ENCODE assay signal across 14 cellular contexts in genomic region chr11:88384004-88384677, GRCh38. TPM values are rescaled to one million over a fixed set of nuclear protein-coding genes. Genes with fewer than 3 reads are reported as not detected.
DNase-seq lines count a peak whose midpoint lies in the region; ATAC-seq, FAIRE-seq and TF ChIP-seq lines count a peak whose summit lies in the region.
"Had no signal": no experiment of that assay in that cellular context is flagged by ENCODE, and none has a peak within 500 bp of the region (broad histone marks: within the 10 kb centered on the region; RNA-seq: fewer than 3 reads in every experiment).

No MANE protein-coding gene starts in this region.

- no peak for TF ChIP-seq CTCF in foreskin keratinocyte (conservative IDR thresholded peaks at IDR 0.05)
- TF ChIP-seq CTCF in body of pancreas (IDR thresholded peaks at IDR 0.05), result no peak

- POLR2A ChIA-PET in HEK293T (lab: Yijun Ruan, JAX), result no interaction called here
- POLR2A ChIA-PET in CD4-positive, alpha-beta memory T cell (lab: Charles Lee; ENCODE audit: partially characterized antibody), result no interaction called here

- CTCF ChIA-PET in HEK293T (lab: Yijun Ruan, JAX), result no interaction called here
- CTCF ChIA-PET in CD4-positive, alpha-beta memory T cell (lab: Charles Lee; ENCODE audit: partially characterized antibody), result no interaction called here

- ATAC-seq in stimulated activated naive CD8-positive, alpha-beta T cell treated with anti-CD3 and anti-CD28 coated beads, Interleukin-15, amount 100 ng/mL, for 72 hours, result no peak
- ATAC-seq in foreskin keratinocyte (peak; percentile 86), body of pancreas (no peak)
- ATAC-seq: psoas muscle had no signal

- peaks cover 9% of the 10 kb centered on the region for H3K4me1 Mint-ChIP-seq in stimulated activated naive CD8-positive, alpha-beta T cell treated with anti-CD3 and anti-CD28 coated beads, Interleukin-15, Interleukin-2, amounts not matched to agents 100 ng/mL and 50 ng/mL, for 24 hours (ENCODE audit: low read depth)
- no peaks in the 10 kb centered on the region for H3K4me1 Mint-ChIP-seq in stimulated activated naive CD8-positive, alpha-beta T cell treated with anti-CD3 and anti-CD28 coated beads, Interleukin-15, amount 100 ng/mL, for 72 hours
- peaks cover 0 to 6% (median 1%) of the 10 kb centered on the region in 4 donors for H3K4me1 Mint-ChIP-seq in CD4-positive, alpha-beta memory T cell

- H3K4me3 ChIP-seq in body of pancreas, result no peak overlapping the region
- no peak overlapping the region for H3K4me3 ChIP-seq in CD4-positive, alpha-beta memory T cell (ENCODE audit: low read length in 2 of 2)
- H3K4me3 ChIP-seq: psoas muscle had no signal

- FAIRE-seq in urothelium cell line (lab: Jason Lieb, UNC), result no peak

- DNase-seq in stimulated activated naive CD8-positive, alpha-beta T cell treated with anti-CD3 and anti-CD28 coated beads, Interleukin-15, amount 100 ng/mL, for 72 hours, result no peak
- DNase-seq in amniotic epithelial cell (ENCODE audit: low read depth) (peak; percentile 44), foreskin keratinocyte (peak in 1 of 2 donors; percentile 59), urothelium cell line (ENCODE audit: low spot score) (peak; percentile 21), HEK293T (ENCODE audit: extremely low spot score) (no peak), body of pancreas (no peak)
- no peak for DNase-seq in CD4-positive, alpha-beta memory T cell
- DNase-seq: Calu3; NCI-H1417 treated with DMSO at 0.1 percent for 48 hours; psoas muscle; SIG-M5; stimulated activated CD8-positive, alpha-beta memory T cell treated with anti-CD3 and anti-CD28 coated beads, Interleukin-4, amount 100 ng/mL, for 48 hours had no signal

- H3K4me1 ChIP-seq in foreskin keratinocyte (peaks cover 9% of the 10 kb centered on the region), body of pancreas (no peaks in the 10 kb centered on the region)
- no peaks in the 10 kb centered on the region for H3K4me1 ChIP-seq in CD4-positive, alpha-beta memory T cell (ENCODE audit: insufficient read depth, low read length)
- H3K4me1 ChIP-seq: psoas muscle had no signal

- no peaks in the 10 kb centered on the region for H3K27me3 ChIP-seq in foreskin keratinocyte
- H3K27me3 ChIP-seq in body of pancreas, result no peaks in the 10 kb centered on the region
- no peaks in the 10 kb centered on the region for H3K27me3 ChIP-seq in CD4-positive, alpha-beta memory T cell (ENCODE audit: insufficient read depth, low read length)

- H3K36me3 Mint-ChIP-seq in stimulated activated naive CD8-positive, alpha-beta T cell treated with anti-CD3 and anti-CD28 coated beads, Interleukin-15, Interleukin-2, amounts not matched to agents 100 ng/mL and 50 ng/mL, for 24 hours (ENCODE audit: low read depth), result no peaks in the 10 kb centered on the region
- H3K36me3 Mint-ChIP-seq in CD4-positive, alpha-beta memory T cell, result no peaks in the 10 kb centered on the region

- whole genome bisulfite sequencing in body of pancreas, 2 donors, result 84% methylated on average over 4 of the region's 4 CpGs

- H3K9me3 Mint-ChIP-seq in stimulated activated naive CD8-positive, alpha-beta T cell treated with anti-CD3 and anti-CD28 coated beads, Interleukin-15, Interleukin-2, amounts not matched to agents 100 ng/mL and 50 ng/mL, for 24 hours, result no peaks in the 10 kb centered on the region
- H3K9me3 Mint-ChIP-seq in stimulated activated naive CD8-positive, alpha-beta T cell treated with anti-CD3 and anti-CD28 coated beads, Interleukin-15, amount 100 ng/mL, for 72 hours, result no peaks in the 10 kb centered on the region
- peaks cover 0 to 1% (median 0%) of the 10 kb centered on the region in 8 donors for H3K9me3 Mint-ChIP-seq in CD4-positive, alpha-beta memory T cell
- H3K9me3 Mint-ChIP-seq: activated naive CD4-positive, alpha-beta T cell treated with anti-CD3 and anti-CD28 coated beads, Interleukin-2, amount 50 U/mL, for 24 hours had no signal

- H3K27ac ChIP-seq in foreskin keratinocyte (no peak overlapping the region), body of pancreas (no peak overlapping the region)
- H3K27ac ChIP-seq in CD4-positive, alpha-beta memory T cell (ENCODE audit: low read depth, low read length), result no peak overlapping the region
- H3K27ac ChIP-seq: psoas muscle had no signal

- H3K9me3 ChIP-seq in body of pancreas, result no peaks in the 10 kb centered on the region
- H3K9me3 ChIP-seq in CD4-positive, alpha-beta memory T cell (ENCODE audit: control insufficient read depth in 1 of 2, low read length in 2 of 2), result no peaks in the 10 kb centered on the region
- H3K9me3 ChIP-seq: psoas muscle had no signal

- no peak overlapping the region for H3K4me3 Mint-ChIP-seq in stimulated activated naive CD8-positive, alpha-beta T cell treated with anti-CD3 and anti-CD28 coated beads, Interleukin-15, Interleukin-2, amounts not matched to agents 100 ng/mL and 50 ng/mL, for 24 hours
- H3K4me3 Mint-ChIP-seq in stimulated activated naive CD8-positive, alpha-beta T cell treated with anti-CD3 and anti-CD28 coated beads, Interleukin-15, amount 100 ng/mL, for 72 hours, result no peak overlapping the region
- H3K4me3 Mint-ChIP-seq in CD4-positive, alpha-beta memory T cell, result no peak overlapping the region
- H3K4me3 Mint-ChIP-seq: activated naive CD4-positive, alpha-beta T cell treated with anti-CD3 and anti-CD28 coated beads, Interleukin-2, amount 50 U/mL, for 24 hours had no signal

- H3K27me3 Mint-ChIP-seq in stimulated activated naive CD8-positive, alpha-beta T cell treated with anti-CD3 and anti-CD28 coated beads, Interleukin-15, Interleukin-2, amounts not matched to agents 100 ng/mL and 50 ng/mL, for 24 hours, result no peaks in the 10 kb centered on the region
- no peaks in the 10 kb centered on the region for H3K27me3 Mint-ChIP-seq in stimulated activated naive CD8-positive, alpha-beta T cell treated with anti-CD3 and anti-CD28 coated beads, Interleukin-15, amount 100 ng/mL, for 72 hours
- H3K27me3 Mint-ChIP-seq in CD4-positive, alpha-beta memory T cell, result no peaks in the 10 kb centered on the region
- H3K27me3 Mint-ChIP-seq: activated naive CD4-positive, alpha-beta T cell treated with anti-CD3 and anti-CD28 coated beads, Interleukin-2, amount 50 U/mL, for 24 hours had no signal

- H3K36me3 ChIP-seq in body of pancreas (replicated peaks in 1 of 2; ENCODE audit: insufficient read depth in 1 of 2, low read depth in 2 of 2), result no peaks in the 10 kb centered on the region
- no peaks in the 10 kb centered on the region for H3K36me3 ChIP-seq in CD4-positive, alpha-beta memory T cell (ENCODE audit: insufficient read depth, low read length)

- peak overlapping the region; percentile 3 for H3K27ac Mint-ChIP-seq in stimulated activated naive CD8-positive, alpha-beta T cell treated with anti-CD3 and anti-CD28 coated beads, Interleukin-15, Interleukin-2, amounts not matched to agents 100 ng/mL and 50 ng/mL, for 24 hours
- H3K27ac Mint-ChIP-seq in stimulated activated naive CD8-positive, alpha-beta T cell treated with anti-CD3 and anti-CD28 coated beads, Interleukin-15, amount 100 ng/mL, for 72 hours, result no peak overlapping the region
- no peak overlapping the region for H3K27ac Mint-ChIP-seq in CD4-positive, alpha-beta memory T cell
- H3K27ac Mint-ChIP-seq: activated naive CD4-positive, alpha-beta T cell treated with anti-CD3 and anti-CD28 coated beads, Interleukin-2, amount 50 U/mL, for 24 hours had no signal

- TF ChIP-seq POLR2A in body of pancreas (IDR thresholded peaks at IDR 0.05), result no peak

- intact Hi-C loops in body of pancreas (cut with DNase I), result no loop called here
- intact Hi-C loops in CD4-positive, alpha-beta memory T cell (cut with micrococcal nuclease), result no loop called here

TF ChIP-seq in HEK293T, 16 proteins besides CTCF, POLR2A, EP300 and RAD21:
- TF ChIP-seq TARDBP (IDR thresholded peaks at IDR 0.05) (no peak), SP1 (IDR thresholded peaks at IDR 0.05) (no peak)

RNA-seq across cellular contexts. Expression of gene CTSC, which starts 46.6 kb away (rescaled TPM):
- 372 and 455 TPM in 2 replicates for total RNA-seq in foreskin keratinocyte
- polyA plus RNA-seq in foreskin keratinocyte, result 355 and 470 TPM in 2 replicates
- total RNA-seq in body of pancreas, result 10 to 100 TPM; 23.4 to 37.6 TPM
- total RNA-seq in CD4-positive, alpha-beta memory T cell, result 10 to 100 TPM; 57.1 to 60.0 TPM
- 100 to 1,000 TPM; 139 to 161 TPM for polyA plus RNA-seq in CD4-positive, alpha-beta memory T cell

Comparison
In these comparisons a context has a peak if more than half of its experiments do, and no peak if none do; other contexts are left out.
1. DNase-seq: peak in amniotic epithelial cell (single experiment) and urothelium cell line (single experiment); none in stimulated activated naive CD8-positive, alpha-beta T cell treated with anti-CD3 and anti-CD28 coated beads, Interleukin-15, amount 100 ng/mL, for 72 hours (0 of 2), HEK293T (single experiment), body of pancreas (0 of 4) and CD4-positive, alpha-beta memory T cell (0 of 5).